1 cellular context compared by ENCODE assay signal in genomic region chr2:10935953-10936942, GRCh38.
TF ChIP-seq lines count a peak whose summit lies in the region.

No MANE protein-coding gene starts in this region.

TF ChIP-seq in HepG2, 621 proteins besides CTCF, POLR2A, EP300 and RAD21 (continued from another document and continues in another):
- no peak for TF ChIP-seq ZNF280B (CRISPR knock-in tag; IDR thresholded peaks at IDR 0.05; ENCODE audit: borderline replicate concordance)
- TF ChIP-seq FOSL2 (CRISPR knock-in tag; IDR thresholded peaks at IDR 0.05), result peak; percentile 100
- TF ChIP-seq CREB1 (IDR thresholded peaks at IDR 0.05), result peak; percentile 83
- peak; percentile 74 for TF ChIP-seq CREB1 (CRISPR knock-in tag; IDR thresholded peaks at IDR 0.05)
- peak; percentile 98 for TF ChIP-seq JUND (CRISPR knock-in tag; IDR thresholded peaks at IDR 0.05)
- TF ChIP-seq ZNF382 (CRISPR knock-in tag; IDR thresholded peaks at IDR 0.05; ENCODE audit: borderline replicate concordance), result no peak; the same call in 1 of the 2 replicates
- TF ChIP-seq ZNF788 (CRISPR knock-in tag; IDR thresholded peaks at IDR 0.05; ENCODE audit: borderline replicate concordance), result peak; percentile 82; the same call in 1 of the 2 replicates
- TF ChIP-seq ATF2 (CRISPR knock-in tag; IDR thresholded peaks at IDR 0.05), result peak; percentile 71
- TF ChIP-seq ZKSCAN8 (CRISPR knock-in tag; IDR thresholded peaks at IDR 0.05; ENCODE audit: borderline replicate concordance), result peak; percentile 93; the same call in 1 of the 2 replicates
- TF ChIP-seq PRDM15 (CRISPR knock-in tag; IDR thresholded peaks at IDR 0.05), result no peak
- TF ChIP-seq MYNN (CRISPR knock-in tag; IDR thresholded peaks at IDR 0.05; ENCODE audit: low read depth), result no peak
- peak; percentile 87 for TF ChIP-seq PITX1 (CRISPR knock-in tag; IDR thresholded peaks at IDR 0.05)
- peak; percentile 55; the same call in 1 of the 2 replicates for TF ChIP-seq HNF4A (CRISPR knock-in tag; IDR thresholded peaks at IDR 0.05)
- TF ChIP-seq NFE2 (CRISPR knock-in tag; IDR thresholded peaks at IDR 0.05), result peak; percentile 91
- no peak for TF ChIP-seq JARID2 (CRISPR knock-in tag; IDR thresholded peaks at IDR 0.05; ENCODE audit: insufficient replicate concordance)
- peak; percentile 37; the same call in 1 of the 2 replicates for TF ChIP-seq ZBTB21 (CRISPR knock-in tag; IDR thresholded peaks at IDR 0.05)
- no peak for TF ChIP-seq HOXA5 (CRISPR knock-in tag; IDR thresholded peaks at IDR 0.05)
- peak; percentile 96 for TF ChIP-seq ZNF24 (IDR thresholded peaks at IDR 0.05)
- TF ChIP-seq DNMT3B (CRISPR knock-in tag; conservative IDR thresholded peaks at IDR 0.05), result peak; percentile 87; the same call in 1 of the 2 replicates
- peak; percentile 55; the same call in 1 of the 3 replicates for TF ChIP-seq MXI1 (IDR thresholded peaks at IDR 0.05; ENCODE audit: borderline replicate concordance, low read depth, low read length)
- no peak for TF ChIP-seq ZNF772 (CRISPR knock-in tag; IDR thresholded peaks at IDR 0.05)
- TF ChIP-seq ZNF589 (CRISPR knock-in tag; conservative IDR thresholded peaks at IDR 0.05), result 0 out of 2 replicates have a peak, but pooled peaks have one; percentile 37
- TF ChIP-seq ZNF670 (CRISPR knock-in tag; IDR thresholded peaks at IDR 0.05; ENCODE audit: borderline replicate concordance), result peak; percentile 81
- TF ChIP-seq RBFOX2 (IDR thresholded peaks at IDR 0.05; ENCODE audit: low read depth, low read length), result 0 out of 2 replicates have a peak, but pooled peaks have one; percentile 36
- 0 out of 2 replicates have a peak, but pooled peaks have one; percentile 46 for TF ChIP-seq REPIN1 (CRISPR knock-in tag; IDR thresholded peaks at IDR 0.05; ENCODE audit: borderline replicate concordance, low read depth)
- TF ChIP-seq SP4 (CRISPR knock-in tag; IDR thresholded peaks at IDR 0.05), result 0 out of 2 replicates have a peak, but pooled peaks have one; percentile 35
- no peak for TF ChIP-seq ZNF709 (CRISPR knock-in tag; IDR thresholded peaks at IDR 0.05)
- TF ChIP-seq MAZ (IDR thresholded peaks at IDR 0.05; ENCODE audit: borderline replicate concordance, low read depth, low read length), result no peak; the same call in 1 of the 2 replicates
- peak; percentile 43; the same call in 1 of the 2 replicates for TF ChIP-seq MAZ (CRISPR knock-in tag; IDR thresholded peaks at IDR 0.05; ENCODE audit: low read depth)
- TF ChIP-seq ZNF136 (CRISPR knock-in tag; IDR thresholded peaks at IDR 0.05; ENCODE audit: low read depth), result no peak
- no peak for TF ChIP-seq MLXIP (CRISPR knock-in tag; IDR thresholded peaks at IDR 0.05; ENCODE audit: borderline replicate concordance)
- no peak for TF ChIP-seq FIP1L1 (IDR thresholded peaks at IDR 0.05; ENCODE audit: borderline replicate concordance, insufficient read depth, low read depth, low read length)
- no peak; the same call in 1 of the 2 replicates for TF ChIP-seq ZNF761 (CRISPR knock-in tag; conservative IDR thresholded peaks at IDR 0.05)
- no peak for TF ChIP-seq MYC (CRISPR knock-in tag; IDR thresholded peaks at IDR 0.05; ENCODE audit: borderline replicate concordance)
- TF ChIP-seq ZBTB26 (CRISPR knock-in tag; IDR thresholded peaks at IDR 0.05; ENCODE audit: borderline replicate concordance), result peak; percentile 73; the same call in 1 of the 2 replicates
- no peak for TF ChIP-seq ONECUT2 (CRISPR knock-in tag; IDR thresholded peaks at IDR 0.05)
- TF ChIP-seq TBX2 (CRISPR knock-in tag; IDR thresholded peaks at IDR 0.05; ENCODE audit: borderline replicate concordance), result peak; percentile 81; the same call in 1 of the 2 replicates
- TF ChIP-seq E2F5 (CRISPR knock-in tag; conservative IDR thresholded peaks at IDR 0.05), result no peak
- TF ChIP-seq FOXK1 (CRISPR knock-in tag; IDR thresholded peaks at IDR 0.05; ENCODE audit: borderline replicate concordance, low read depth), result peak; percentile 69; the same call in 1 of the 2 replicates
- peak; percentile 87; the same call in 1 of the 2 replicates for TF ChIP-seq ZNF691 (CRISPR knock-in tag; IDR thresholded peaks at IDR 0.05; ENCODE audit: borderline replicate concordance, low read depth)
- peak; percentile 89 for TF ChIP-seq XRCC5 (optimal IDR thresholded peaks at IDR 0.05; ENCODE audit: low read length)
- TF ChIP-seq GATAD1 (CRISPR knock-in tag; IDR thresholded peaks at IDR 0.05), result peak; percentile 60
- TF ChIP-seq MED13 (CRISPR knock-in tag; IDR thresholded peaks at IDR 0.05), result no peak
- 0 out of 2 replicates have a peak, but pooled peaks have one; percentile 11 for TF ChIP-seq MNT (IDR thresholded peaks at IDR 0.05)
- peak; percentile 68 for TF ChIP-seq CREM (IDR thresholded peaks at IDR 0.05)
- TF ChIP-seq CREM (CRISPR knock-in tag; IDR thresholded peaks at IDR 0.05), result no peak
- 0 out of 2 replicates have a peak, but pooled peaks have one; percentile 26 for TF ChIP-seq ARNTL (CRISPR knock-in tag; IDR thresholded peaks at IDR 0.05)
- peak; percentile 59; the same call in 1 of the 2 replicates for TF ChIP-seq WIZ (CRISPR knock-in tag; IDR thresholded peaks at IDR 0.05)
- TF ChIP-seq ZFP36L2 (CRISPR knock-in tag; IDR thresholded peaks at IDR 0.05), result no peak
- TF ChIP-seq HOXA7 (CRISPR knock-in tag; IDR thresholded peaks at IDR 0.05), result no peak
- peak; percentile 95 for TF ChIP-seq BHLHE40 (IDR thresholded peaks at IDR 0.05; ENCODE audit: low read length)
- TF ChIP-seq MATR3 (CRISPR knock-in tag; IDR thresholded peaks at IDR 0.05), result no peak
- TF ChIP-seq ZNF674 (CRISPR knock-in tag; IDR thresholded peaks at IDR 0.05; ENCODE audit: low read depth), result no peak
